9 cellular contexts compared by ENCODE assay signal in genomic region chr4:67332627-67333026, GRCh38.
DNase-seq lines count a peak whose midpoint lies in the region; ATAC-seq, FAIRE-seq and TF ChIP-seq lines count a peak whose summit lies in the region.
"Had no signal": no experiment of that assay in that cellular context is flagged by ENCODE, and none has a peak within 500 bp of the region (broad histone marks: within the 10 kb centered on the region; RNA-seq: fewer than 3 reads in every experiment).

No MANE protein-coding gene starts in this region.

- peak; percentile 82 for ATAC-seq in HG03565 (IDR thresholded peaks at IDR 0.05; ENCODE audit: unreplicated experiment)
- no peak for ATAC-seq in natural killer cell treated with Interleukin-12 subunit alpha and Interleukin-12 subunit beta and Interleukin-15 and Interleukin-18, amount 100 ng/mL, for 72 hours

- H3K27ac Mint-ChIP-seq in MCF 10A (ENCODE audit: low read depth, unreplicated experiment) (no peak overlapping the region), type B pancreatic cell (no peak overlapping the region)
- H3K27ac Mint-ChIP-seq in natural killer cell treated with Interleukin-12 subunit alpha and Interleukin-12 subunit beta and Interleukin-15 and Interleukin-18, amount 100 ng/mL, for 72 hours, result no peak overlapping the region

- H3K27me3 Mint-ChIP-seq in MCF 10A (ENCODE audit: insufficient read depth, unreplicated experiment) (peaks cover 15% of the 10 kb centered on the region), type B pancreatic cell (peaks cover 8% of the 10 kb centered on the region)
- H3K27me3 Mint-ChIP-seq in natural killer cell treated with Interleukin-12 subunit alpha and Interleukin-12 subunit beta and Interleukin-15 and Interleukin-18, amount 100 ng/mL, for 72 hours, result peaks cover 13 to 20% of the 10 kb centered on the region in 2 donors

- H3K36me3 ChIP-seq in breast epithelium, result no peaks in the 10 kb centered on the region
- H3K36me3 ChIP-seq in bronchial epithelial cell (ENCODE audit: control insufficient read depth, insufficient read depth, low read length), result no peaks in the 10 kb centered on the region

- TF ChIP-seq CTCF in MCF 10A (IDR thresholded peaks at IDR 0.05; ENCODE audit: unreplicated experiment) (peak; percentile 27), breast epithelium (IDR thresholded peaks at IDR 0.05) (no peak), bronchial epithelial cell (IDR thresholded peaks at IDR 0.05; ENCODE audit: insufficient read depth, low read length, severe bottlenecking) (peak; percentile 49), type B pancreatic cell (conservative IDR thresholded peaks at IDR 0.05) (peak; percentile 68)

- H3K9me3 ChIP-seq in breast epithelium, result no peaks in the 10 kb centered on the region

- intact Hi-C loops in MCF 10A (cut with micrococcal nuclease), result no loop called here
- intact Hi-C loops in breast epithelium (cut with DNase I; ENCODE audit: low total_unique reads), result no loop called here

- no peaks in the 10 kb centered on the region for H3K4me1 ChIP-seq in breast epithelium

- no peak for TF ChIP-seq POLR2A in breast epithelium (IDR thresholded peaks at IDR 0.05)

- no peak overlapping the region for H3K4me3 Mint-ChIP-seq in MCF 10A (ENCODE audit: unreplicated experiment)
- no peak overlapping the region for H3K4me3 Mint-ChIP-seq in type B pancreatic cell
- no peak overlapping the region for H3K4me3 Mint-ChIP-seq in natural killer cell treated with Interleukin-12 subunit alpha and Interleukin-12 subunit beta and Interleukin-15 and Interleukin-18, amount 100 ng/mL, for 72 hours

- no peak for FAIRE-seq in bronchial epithelial cell (lab: Jason Lieb, UNC)
- FAIRE-seq: G401.6 had no signal

- peak; percentile 33 for DNase-seq in MCF 10A (ENCODE audit: unreplicated experiment)
- no peak for DNase-seq in breast epithelium (ENCODE audit: low spot score in 2 of 2)
- peak; percentile 38 for DNase-seq in bronchial epithelial cell (ENCODE audit: low read depth)
- DNase-seq in type B pancreatic cell (ENCODE audit: extremely low spot score, unreplicated experiment), result no peak
- DNase-seq in natural killer cell treated with Interleukin-12 subunit alpha and Interleukin-12 subunit beta and Interleukin-15 and Interleukin-18, amount 100 ng/mL, for 72 hours (ENCODE audit: low spot score), result no peak
- DNase-seq in NCI-H526 treated with DMSO at 0.1 percent for 48 hours (lab: John Stamatoyannopoulos, UW), result no peak
- DNase-seq in stimulated activated CD4-positive, alpha-beta T cell treated with anti-CD3 and anti-CD28 coated beads, Interleukin-4, amount 100 ng/mL, for 24 hours, result no peak

- POLR2A ChIA-PET in MCF 10A (lab: Yijun Ruan, JAX), result no interaction called here

- BruUV-seq in MCF 10A (replicated peaks; lab: Mats Ljungman, UMichigan), result no TSS peak

- no peaks in the 10 kb centered on the region for H3K9me3 Mint-ChIP-seq in MCF 10A (ENCODE audit: unreplicated experiment)
- H3K9me3 Mint-ChIP-seq in type B pancreatic cell, result peaks cover 5% of the 10 kb centered on the region
- H3K9me3 Mint-ChIP-seq in natural killer cell treated with Interleukin-12 subunit alpha and Interleukin-12 subunit beta and Interleukin-15 and Interleukin-18, amount 100 ng/mL, for 72 hours, result no peaks in the 10 kb centered on the region

- CTCF ChIA-PET in MCF 10A (lab: Yijun Ruan, JAX), result interaction anchor here (1.0 to 3.0 kb wide), 4 partner anchors 12 to 245 kb away, joined by 3 to 18 read pairs (median 10); no protein-coding TSS in a partner anchor

- H3K36me3 Mint-ChIP-seq in MCF 10A (ENCODE audit: insufficient read depth, unreplicated experiment) (peaks cover 7% of the 10 kb centered on the region), type B pancreatic cell (no peaks in the 10 kb centered on the region)
- H3K36me3 Mint-ChIP-seq in natural killer cell treated with Interleukin-12 subunit alpha and Interleukin-12 subunit beta and Interleukin-15 and Interleukin-18, amount 100 ng/mL, for 72 hours, result no peaks in the 10 kb centered on the region

- no peak overlapping the region for H3K4me3 ChIP-seq in breast epithelium
- no peak overlapping the region for H3K4me3 ChIP-seq in bronchial epithelial cell (ENCODE audit: low read depth, low read length)

- H3K27me3 ChIP-seq in breast epithelium (no peaks in the 10 kb centered on the region), bronchial epithelial cell (ENCODE audit: control insufficient read depth, insufficient read depth, low read length) (no peaks in the 10 kb centered on the region)

- no peak overlapping the region for H3K27ac ChIP-seq in breast epithelium

- H3K4me1 Mint-ChIP-seq in MCF 10A (ENCODE audit: insufficient read depth, unreplicated experiment) (peaks cover 14% of the 10 kb centered on the region), type B pancreatic cell (ENCODE audit: unreplicated experiment) (no peaks in the 10 kb centered on the region)
- H3K4me1 Mint-ChIP-seq in natural killer cell treated with Interleukin-12 subunit alpha and Interleukin-12 subunit beta and Interleukin-15 and Interleukin-18, amount 100 ng/mL, for 72 hours (ENCODE audit: low read depth in 2 of 2), result no peaks in the 10 kb centered on the region

Comparison
In these comparisons a context has a peak if more than half of its experiments do, and no peak if none do; other contexts are left out.
1. DNase-seq: peak in MCF 10A (single experiment) and bronchial epithelial cell (single experiment); none in breast epithelium (0 of 2), type B pancreatic cell (single experiment), natural killer cell treated with Interleukin-12 subunit alpha and Interleukin-12 subunit beta and Interleukin-15 and Interleukin-18, amount 100 ng/mL, for 72 hours (single experiment), NCI-H526 treated with DMSO at 0.1 percent for 48 hours (single experiment) and stimulated activated CD4-positive, alpha-beta T cell treated with anti-CD3 and anti-CD28 coated beads, Interleukin-4, amount 100 ng/mL, for 24 hours (single experiment).
2. CTCF ChIP-seq: peak in MCF 10A (single experiment), bronchial epithelial cell (single experiment) and type B pancreatic cell (single experiment); none in breast epithelium (0 of 3).